ENCODE assay signal across 8 cellular contexts in genomic region chr6:81752969-81753708, GRCh38. TPM values are rescaled to one million over a fixed set of nuclear protein-coding genes. Genes with fewer than 3 reads are reported as not detected.
DNase-seq lines count a peak whose midpoint lies in the region; ATAC-seq and FAIRE-seq lines count a peak whose summit lies in the region.

No MANE protein-coding gene starts in this region.

- peak; percentile 51 for ATAC-seq in GM21528 (IDR thresholded peaks at IDR 0.05; ENCODE audit: low FRiP score, unreplicated experiment)

- FAIRE-seq in frontal cortex (lab: Jason Lieb, UNC), result no peak

- H3K4me3 ChIP-seq in neuron (ENCODE audit: low read length), result peak overlapping the region; percentile 98

- H3K9me3 ChIP-seq in neuron (ENCODE audit: low read length), result no peaks in the 10 kb centered on the region

- no peaks in the 10 kb centered on the region for H3K27me3 ChIP-seq in neuron (ENCODE audit: insufficient read depth, low read length)

- DNase-seq in DMS114 treated with DMSO at 0.1 percent for 48 hours (lab: John Stamatoyannopoulos, UW; ENCODE audit: unreplicated experiment), result peak; percentile 50
- peak; percentile 89 for DNase-seq in HuH-7 (ENCODE audit: low spot score)
- peak; percentile 85 for DNase-seq in SK-N-DZ (ENCODE audit: low spot score)
- peak; percentile 55 for DNase-seq in activated naive CD4-positive, alpha-beta T cell treated with anti-CD3 and anti-CD28 coated beads, Interleukin-2, amount 50 U/mL, for 16 hours
- peak; percentile 66 to 85 for DNase-seq in frontal cortex (ENCODE audit: low spot score in 2 of 2)
- peak; percentile 88 for DNase-seq in stromal cell of bone marrow (ENCODE audit: low read depth)

- peaks cover 27% of the 10 kb centered on the region for H3K4me1 ChIP-seq in neuron (ENCODE audit: insufficient read depth, low read length)

- H3K36me3 ChIP-seq in neuron (ENCODE audit: insufficient read depth, low read length), result peaks cover 20% of the 10 kb centered on the region

- peak overlapping the region; percentile 76 for H2AFZ ChIP-seq in neuron (ENCODE audit: low read depth, low read length)

RNA-seq across cellular contexts. Expression of gene TENT5A, which starts 0.7 kb away (rescaled TPM):
- polyA plus RNA-seq in SK-N-DZ (2014; cell fraction: cytosol; rRNA removed), result 1.1 and 2.2 TPM in 2 replicates
- polyA plus RNA-seq in SK-N-DZ (2014; cell fraction: nucleus; rRNA removed), result 2.0 and 2.9 TPM in 2 replicates
- 4.1 TPM for total RNA-seq in frontal cortex

Comparison
In these comparisons a context has a peak if more than half of its experiments do, and no peak if none do; other contexts are left out.
1. Peak in every context shown above with its lines: DNase-seq, ATAC-seq and H3K4me3 ChIP-seq.